In the genomic region with DNA sequence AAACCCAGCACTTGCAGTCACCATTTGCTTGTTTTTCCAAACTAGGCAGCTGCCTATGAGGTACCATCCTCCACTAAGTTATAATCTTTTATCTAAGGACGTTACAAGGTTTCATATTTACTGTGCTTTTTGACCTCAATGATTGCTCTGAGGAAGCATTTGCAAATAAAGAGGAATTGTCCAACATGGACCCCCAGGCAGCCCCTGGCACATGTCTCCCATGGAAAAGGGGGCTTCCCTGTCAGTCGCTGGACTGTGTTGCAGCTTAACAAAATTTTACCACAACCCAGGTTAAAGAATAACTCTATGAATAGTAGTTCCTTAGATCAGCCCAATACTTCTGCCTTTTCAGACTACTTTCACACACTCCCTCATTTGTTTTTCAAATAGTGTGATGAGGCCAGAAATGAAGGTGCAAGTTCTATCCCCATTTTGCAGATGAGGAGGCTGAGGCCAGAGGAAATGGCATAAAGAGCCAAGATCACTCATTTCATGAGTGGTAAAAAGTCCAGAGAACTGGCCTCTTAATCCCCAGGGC, we compare ENCODE assay signal across 1 cellular context.
A peak's percentile ranks its signal among the peaks of the same experiment; 100 is the strongest.
TF ChIP-seq lines count a peak whose summit lies in the region.

No MANE protein-coding gene starts in this region.

TF ChIP-seq in GM12878, 131 proteins besides CTCF, POLR2A, EP300 and RAD21 (continued from another document):
- TF ChIP-seq, protein P1, sequence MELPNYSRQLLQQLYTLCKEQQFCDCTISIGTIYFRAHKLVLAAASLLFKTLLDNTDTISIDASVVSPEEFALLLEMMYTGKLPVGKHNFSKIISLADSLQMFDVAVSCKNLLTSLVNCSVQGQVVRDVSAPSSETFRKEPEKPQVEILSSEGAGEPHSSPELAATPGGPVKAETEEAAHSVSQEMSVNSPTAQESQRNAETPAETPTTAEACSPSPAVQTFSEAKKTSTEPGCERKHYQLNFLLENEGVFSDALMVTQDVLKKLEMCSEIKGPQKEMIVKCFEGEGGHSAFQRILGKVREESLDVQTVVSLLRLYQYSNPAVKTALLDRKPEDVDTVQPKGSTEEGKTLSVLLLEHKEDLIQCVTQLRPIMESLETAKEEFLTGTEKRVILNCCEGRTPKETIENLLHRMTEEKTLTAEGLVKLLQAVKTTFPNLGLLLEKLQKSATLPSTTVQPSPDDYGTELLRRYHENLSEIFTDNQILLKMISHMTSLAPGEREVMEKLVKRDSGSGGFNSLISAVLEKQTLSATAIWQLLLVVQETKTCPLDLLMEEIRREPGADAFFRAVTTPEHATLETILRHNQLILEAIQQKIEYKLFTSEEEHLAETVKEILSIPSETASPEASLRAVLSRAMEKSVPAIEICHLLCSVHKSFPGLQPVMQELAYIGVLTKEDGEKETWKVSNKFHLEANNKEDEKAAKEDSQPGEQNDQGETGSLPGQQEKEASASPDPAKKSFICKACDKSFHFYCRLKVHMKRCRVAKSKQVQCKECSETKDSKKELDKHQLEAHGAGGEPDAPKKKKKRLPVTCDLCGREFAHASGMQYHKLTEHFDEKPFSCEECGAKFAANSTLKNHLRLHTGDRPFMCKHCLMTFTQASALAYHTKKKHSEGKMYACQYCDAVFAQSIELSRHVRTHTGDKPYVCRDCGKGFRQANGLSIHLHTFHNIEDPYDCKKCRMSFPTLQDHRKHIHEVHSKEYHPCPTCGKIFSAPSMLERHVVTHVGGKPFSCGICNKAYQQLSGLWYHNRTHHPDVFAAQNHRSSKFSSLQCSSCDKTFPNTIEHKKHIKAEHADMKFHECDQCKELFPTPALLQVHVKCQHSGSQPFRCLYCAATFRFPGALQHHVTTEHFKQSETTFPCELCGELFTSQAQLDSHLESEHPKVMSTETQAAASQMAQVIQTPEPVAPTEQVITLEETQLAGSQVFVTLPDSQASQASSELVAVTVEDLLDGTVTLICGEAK (IDR thresholded peaks at IDR 0.05; ENCODE audit: borderline replicate concordance) = no peak
- TF ChIP-seq DPF2 (IDR thresholded peaks at IDR 0.05) = peak; percentile 65
- TF ChIP-seq TARDBP (IDR thresholded peaks at IDR 0.05; ENCODE audit: borderline replicate concordance) = no peak
- TF ChIP-seq GATAD2B (conservative IDR thresholded peaks at IDR 0.05; ENCODE audit: low read depth) = peak; percentile 80
- TF ChIP-seq YY1 (IDR thresholded peaks at IDR 0.05; ENCODE audit: low read depth, low read length) = 0 out of 2 replicates have a peak, but pooled peaks have one; percentile 23
- TF ChIP-seq ATF7 (IDR thresholded peaks at IDR 0.05; ENCODE audit: low read depth) = 0 out of 2 replicates have a peak, but pooled peaks have one; percentile 24
- TF ChIP-seq CBX5 (IDR thresholded peaks at IDR 0.05; ENCODE audit: low read depth) = no peak
- TF ChIP-seq, protein P2, sequence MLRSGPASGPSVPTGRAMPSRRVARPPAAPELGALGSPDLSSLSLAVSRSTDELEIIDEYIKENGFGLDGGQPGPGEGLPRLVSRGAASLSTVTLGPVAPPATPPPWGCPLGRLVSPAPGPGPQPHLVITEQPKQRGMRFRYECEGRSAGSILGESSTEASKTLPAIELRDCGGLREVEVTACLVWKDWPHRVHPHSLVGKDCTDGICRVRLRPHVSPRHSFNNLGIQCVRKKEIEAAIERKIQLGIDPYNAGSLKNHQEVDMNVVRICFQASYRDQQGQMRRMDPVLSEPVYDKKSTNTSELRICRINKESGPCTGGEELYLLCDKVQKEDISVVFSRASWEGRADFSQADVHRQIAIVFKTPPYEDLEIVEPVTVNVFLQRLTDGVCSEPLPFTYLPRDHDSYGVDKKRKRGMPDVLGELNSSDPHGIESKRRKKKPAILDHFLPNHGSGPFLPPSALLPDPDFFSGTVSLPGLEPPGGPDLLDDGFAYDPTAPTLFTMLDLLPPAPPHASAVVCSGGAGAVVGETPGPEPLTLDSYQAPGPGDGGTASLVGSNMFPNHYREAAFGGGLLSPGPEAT (IDR thresholded peaks at IDR 0.05; ENCODE audit: low read depth) = peak; percentile 71
- TF ChIP-seq, protein P3, sequence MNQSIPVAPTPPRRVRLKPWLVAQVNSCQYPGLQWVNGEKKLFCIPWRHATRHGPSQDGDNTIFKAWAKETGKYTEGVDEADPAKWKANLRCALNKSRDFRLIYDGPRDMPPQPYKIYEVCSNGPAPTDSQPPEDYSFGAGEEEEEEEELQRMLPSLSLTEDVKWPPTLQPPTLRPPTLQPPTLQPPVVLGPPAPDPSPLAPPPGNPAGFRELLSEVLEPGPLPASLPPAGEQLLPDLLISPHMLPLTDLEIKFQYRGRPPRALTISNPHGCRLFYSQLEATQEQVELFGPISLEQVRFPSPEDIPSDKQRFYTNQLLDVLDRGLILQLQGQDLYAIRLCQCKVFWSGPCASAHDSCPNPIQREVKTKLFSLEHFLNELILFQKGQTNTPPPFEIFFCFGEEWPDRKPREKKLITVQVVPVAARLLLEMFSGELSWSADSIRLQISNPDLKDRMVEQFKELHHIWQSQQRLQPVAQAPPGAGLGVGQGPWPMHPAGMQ (IDR thresholded peaks at IDR 0.05; ENCODE audit: borderline replicate concordance) = no peak
- TF ChIP-seq, protein P4, sequence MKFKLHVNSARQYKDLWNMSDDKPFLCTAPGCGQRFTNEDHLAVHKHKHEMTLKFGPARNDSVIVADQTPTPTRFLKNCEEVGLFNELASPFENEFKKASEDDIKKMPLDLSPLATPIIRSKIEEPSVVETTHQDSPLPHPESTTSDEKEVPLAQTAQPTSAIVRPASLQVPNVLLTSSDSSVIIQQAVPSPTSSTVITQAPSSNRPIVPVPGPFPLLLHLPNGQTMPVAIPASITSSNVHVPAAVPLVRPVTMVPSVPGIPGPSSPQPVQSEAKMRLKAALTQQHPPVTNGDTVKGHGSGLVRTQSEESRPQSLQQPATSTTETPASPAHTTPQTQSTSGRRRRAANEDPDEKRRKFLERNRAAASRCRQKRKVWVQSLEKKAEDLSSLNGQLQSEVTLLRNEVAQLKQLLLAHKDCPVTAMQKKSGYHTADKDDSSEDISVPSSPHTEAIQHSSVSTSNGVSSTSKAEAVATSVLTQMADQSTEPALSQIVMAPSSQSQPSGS (IDR thresholded peaks at IDR 0.05; ENCODE audit: low read length) = no peak
- TF ChIP-seq SP1 (IDR thresholded peaks at IDR 0.05; ENCODE audit: low read depth, low read length) = no peak
- TF ChIP-seq, protein P5, sequence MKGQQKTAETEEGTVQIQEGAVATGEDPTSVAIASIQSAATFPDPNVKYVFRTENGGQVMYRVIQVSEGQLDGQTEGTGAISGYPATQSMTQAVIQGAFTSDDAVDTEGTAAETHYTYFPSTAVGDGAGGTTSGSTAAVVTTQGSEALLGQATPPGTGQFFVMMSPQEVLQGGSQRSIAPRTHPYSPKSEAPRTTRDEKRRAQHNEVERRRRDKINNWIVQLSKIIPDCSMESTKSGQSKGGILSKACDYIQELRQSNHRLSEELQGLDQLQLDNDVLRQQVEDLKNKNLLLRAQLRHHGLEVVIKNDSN (IDR thresholded peaks at IDR 0.05; ENCODE audit: borderline replicate concordance, extremely low read length, insufficient read depth, low read depth, low read length) = no peak
- TF ChIP-seq ZNF217 (IDR thresholded peaks at IDR 0.05) = peak; percentile 99
- TF ChIP-seq SPI1 (IDR thresholded peaks at IDR 0.05; ENCODE audit: borderline replicate concordance, insufficient read depth, low read depth, low read length) = 0 out of 2 replicates have a peak, but pooled peaks have one; percentile 4
- TF ChIP-seq, protein P6, sequence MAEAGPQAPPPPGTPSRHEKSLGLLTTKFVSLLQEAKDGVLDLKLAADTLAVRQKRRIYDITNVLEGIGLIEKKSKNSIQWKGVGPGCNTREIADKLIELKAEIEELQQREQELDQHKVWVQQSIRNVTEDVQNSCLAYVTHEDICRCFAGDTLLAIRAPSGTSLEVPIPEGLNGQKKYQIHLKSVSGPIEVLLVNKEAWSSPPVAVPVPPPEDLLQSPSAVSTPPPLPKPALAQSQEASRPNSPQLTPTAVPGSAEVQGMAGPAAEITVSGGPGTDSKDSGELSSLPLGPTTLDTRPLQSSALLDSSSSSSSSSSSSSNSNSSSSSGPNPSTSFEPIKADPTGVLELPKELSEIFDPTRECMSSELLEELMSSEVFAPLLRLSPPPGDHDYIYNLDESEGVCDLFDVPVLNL (IDR thresholded peaks at IDR 0.05; ENCODE audit: low read depth, low read length) = no peak
- TF ChIP-seq TCF12 (IDR thresholded peaks at IDR 0.05; ENCODE audit: low read depth, low read length) = no peak
- TF ChIP-seq RELA (IDR thresholded peaks at IDR 0.05; ENCODE audit: borderline replicate concordance, partially characterized antibody) = no peak
- no peak for TF ChIP-seq JUND (IDR thresholded peaks at IDR 0.05; ENCODE audit: low read depth, low read length)
- TF ChIP-seq, protein P7, sequence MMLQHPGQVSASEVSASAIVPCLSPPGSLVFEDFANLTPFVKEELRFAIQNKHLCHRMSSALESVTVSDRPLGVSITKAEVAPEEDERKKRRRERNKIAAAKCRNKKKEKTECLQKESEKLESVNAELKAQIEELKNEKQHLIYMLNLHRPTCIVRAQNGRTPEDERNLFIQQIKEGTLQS (IDR thresholded peaks at IDR 0.05; ENCODE audit: borderline replicate concordance, extremely low read depth, low read depth, low read length) = no peak
- TF ChIP-seq, protein P8, sequence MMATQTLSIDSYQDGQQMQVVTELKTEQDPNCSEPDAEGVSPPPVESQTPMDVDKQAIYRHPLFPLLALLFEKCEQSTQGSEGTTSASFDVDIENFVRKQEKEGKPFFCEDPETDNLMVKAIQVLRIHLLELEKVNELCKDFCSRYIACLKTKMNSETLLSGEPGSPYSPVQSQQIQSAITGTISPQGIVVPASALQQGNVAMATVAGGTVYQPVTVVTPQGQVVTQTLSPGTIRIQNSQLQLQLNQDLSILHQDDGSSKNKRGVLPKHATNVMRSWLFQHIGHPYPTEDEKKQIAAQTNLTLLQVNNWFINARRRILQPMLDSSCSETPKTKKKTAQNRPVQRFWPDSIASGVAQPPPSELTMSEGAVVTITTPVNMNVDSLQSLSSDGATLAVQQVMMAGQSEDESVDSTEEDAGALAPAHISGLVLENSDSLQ (IDR thresholded peaks at IDR 0.05) = no peak
- TF ChIP-seq, protein P9, sequence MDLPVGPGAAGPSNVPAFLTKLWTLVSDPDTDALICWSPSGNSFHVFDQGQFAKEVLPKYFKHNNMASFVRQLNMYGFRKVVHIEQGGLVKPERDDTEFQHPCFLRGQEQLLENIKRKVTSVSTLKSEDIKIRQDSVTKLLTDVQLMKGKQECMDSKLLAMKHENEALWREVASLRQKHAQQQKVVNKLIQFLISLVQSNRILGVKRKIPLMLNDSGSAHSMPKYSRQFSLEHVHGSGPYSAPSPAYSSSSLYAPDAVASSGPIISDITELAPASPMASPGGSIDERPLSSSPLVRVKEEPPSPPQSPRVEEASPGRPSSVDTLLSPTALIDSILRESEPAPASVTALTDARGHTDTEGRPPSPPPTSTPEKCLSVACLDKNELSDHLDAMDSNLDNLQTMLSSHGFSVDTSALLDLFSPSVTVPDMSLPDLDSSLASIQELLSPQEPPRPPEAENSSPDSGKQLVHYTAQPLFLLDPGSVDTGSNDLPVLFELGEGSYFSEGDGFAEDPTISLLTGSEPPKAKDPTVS (IDR thresholded peaks at IDR 0.05; ENCODE audit: low read depth, low read length) = no peak
- TF ChIP-seq NFIC (IDR thresholded peaks at IDR 0.05; ENCODE audit: low read depth, low read length) = peak; percentile 38; the same call in 1 of the 2 replicates
- TF ChIP-seq CBFB (IDR thresholded peaks at IDR 0.05; ENCODE audit: low read depth) = no peak
- TF ChIP-seq, protein P10, sequence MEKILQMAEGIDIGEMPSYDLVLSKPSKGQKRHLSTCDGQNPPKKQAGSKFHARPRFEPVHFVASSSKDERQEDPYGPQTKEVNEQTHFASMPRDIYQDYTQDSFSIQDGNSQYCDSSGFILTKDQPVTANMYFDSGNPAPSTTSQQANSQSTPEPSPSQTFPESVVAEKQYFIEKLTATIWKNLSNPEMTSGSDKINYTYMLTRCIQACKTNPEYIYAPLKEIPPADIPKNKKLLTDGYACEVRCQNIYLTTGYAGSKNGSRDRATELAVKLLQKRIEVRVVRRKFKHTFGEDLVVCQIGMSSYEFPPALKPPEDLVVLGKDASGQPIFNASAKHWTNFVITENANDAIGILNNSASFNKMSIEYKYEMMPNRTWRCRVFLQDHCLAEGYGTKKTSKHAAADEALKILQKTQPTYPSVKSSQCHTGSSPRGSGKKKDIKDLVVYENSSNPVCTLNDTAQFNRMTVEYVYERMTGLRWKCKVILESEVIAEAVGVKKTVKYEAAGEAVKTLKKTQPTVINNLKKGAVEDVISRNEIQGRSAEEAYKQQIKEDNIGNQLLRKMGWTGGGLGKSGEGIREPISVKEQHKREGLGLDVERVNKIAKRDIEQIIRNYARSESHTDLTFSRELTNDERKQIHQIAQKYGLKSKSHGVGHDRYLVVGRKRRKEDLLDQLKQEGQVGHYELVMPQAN (conservative IDR thresholded peaks at IDR 0.05) = 0 out of 2 replicates have a peak, but pooled peaks have one; percentile 23
- peak; percentile 79 for TF ChIP-seq EED (IDR thresholded peaks at IDR 0.05; ENCODE audit: low read depth)
- no peak for TF ChIP-seq FOS (IDR thresholded peaks at IDR 0.05; ENCODE audit: borderline replicate concordance, extremely low read depth, insufficient read length)
- peak; percentile 60 for TF ChIP-seq MTA2 (IDR thresholded peaks at IDR 0.05; ENCODE audit: low read depth)
- TF ChIP-seq BHLHE40 (IDR thresholded peaks at IDR 0.05; ENCODE audit: borderline replicate concordance in 1 of 2, low read depth in 2 of 2, low read length in 1 of 2) = peak in 1 of 2 experiments; percentile 47; a peak in 2 of 4 replicates
- TF ChIP-seq, protein P11, sequence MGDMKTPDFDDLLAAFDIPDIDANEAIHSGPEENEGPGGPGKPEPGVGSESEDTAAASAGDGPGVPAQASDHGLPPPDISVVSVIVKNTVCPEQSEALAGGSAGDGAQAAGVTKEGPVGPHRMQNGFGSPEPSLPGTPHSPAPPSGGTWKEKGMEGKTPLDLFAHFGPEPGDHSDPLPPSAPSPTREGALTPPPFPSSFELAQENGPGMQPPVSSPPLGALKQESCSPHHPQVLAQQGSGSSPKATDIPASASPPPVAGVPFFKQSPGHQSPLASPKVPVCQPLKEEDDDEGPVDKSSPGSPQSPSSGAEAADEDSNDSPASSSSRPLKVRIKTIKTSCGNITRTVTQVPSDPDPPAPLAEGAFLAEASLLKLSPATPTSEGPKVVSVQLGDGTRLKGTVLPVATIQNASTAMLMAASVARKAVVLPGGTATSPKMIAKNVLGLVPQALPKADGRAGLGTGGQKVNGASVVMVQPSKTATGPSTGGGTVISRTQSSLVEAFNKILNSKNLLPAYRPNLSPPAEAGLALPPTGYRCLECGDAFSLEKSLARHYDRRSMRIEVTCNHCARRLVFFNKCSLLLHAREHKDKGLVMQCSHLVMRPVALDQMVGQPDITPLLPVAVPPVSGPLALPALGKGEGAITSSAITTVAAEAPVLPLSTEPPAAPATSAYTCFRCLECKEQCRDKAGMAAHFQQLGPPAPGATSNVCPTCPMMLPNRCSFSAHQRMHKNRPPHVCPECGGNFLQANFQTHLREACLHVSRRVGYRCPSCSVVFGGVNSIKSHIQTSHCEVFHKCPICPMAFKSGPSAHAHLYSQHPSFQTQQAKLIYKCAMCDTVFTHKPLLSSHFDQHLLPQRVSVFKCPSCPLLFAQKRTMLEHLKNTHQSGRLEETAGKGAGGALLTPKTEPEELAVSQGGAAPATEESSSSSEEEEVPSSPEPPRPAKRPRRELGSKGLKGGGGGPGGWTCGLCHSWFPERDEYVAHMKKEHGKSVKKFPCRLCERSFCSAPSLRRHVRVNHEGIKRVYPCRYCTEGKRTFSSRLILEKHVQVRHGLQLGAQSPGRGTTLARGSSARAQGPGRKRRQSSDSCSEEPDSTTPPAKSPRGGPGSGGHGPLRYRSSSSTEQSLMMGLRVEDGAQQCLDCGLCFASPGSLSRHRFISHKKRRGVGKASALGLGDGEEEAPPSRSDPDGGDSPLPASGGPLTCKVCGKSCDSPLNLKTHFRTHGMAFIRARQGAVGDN (IDR thresholded peaks at IDR 0.05) = no peak
- peak; percentile 96 for TF ChIP-seq SMARCA5 (IDR thresholded peaks at IDR 0.05)
- TF ChIP-seq CHD4 (IDR thresholded peaks at IDR 0.05) = 0 out of 2 replicates have a peak, but pooled peaks have one; percentile 80
TF ChIP-seq in GM12878: peak in this region for 20.
